1 cellular context compared by ENCODE assay signal in genomic region chr12:109713187-109713984, GRCh38.
TF ChIP-seq lines count a peak whose summit lies in the region.

TSS of gene FAM222A (plus strand) at chr12:109713825. CDS start at chr12:109744147, 30,322 bp downstream.

TF ChIP-seq in K562, 482 proteins besides CTCF, POLR2A, EP300 and RAD21 (continued from another document and continues in another):
- TF ChIP-seq, protein P1, sequence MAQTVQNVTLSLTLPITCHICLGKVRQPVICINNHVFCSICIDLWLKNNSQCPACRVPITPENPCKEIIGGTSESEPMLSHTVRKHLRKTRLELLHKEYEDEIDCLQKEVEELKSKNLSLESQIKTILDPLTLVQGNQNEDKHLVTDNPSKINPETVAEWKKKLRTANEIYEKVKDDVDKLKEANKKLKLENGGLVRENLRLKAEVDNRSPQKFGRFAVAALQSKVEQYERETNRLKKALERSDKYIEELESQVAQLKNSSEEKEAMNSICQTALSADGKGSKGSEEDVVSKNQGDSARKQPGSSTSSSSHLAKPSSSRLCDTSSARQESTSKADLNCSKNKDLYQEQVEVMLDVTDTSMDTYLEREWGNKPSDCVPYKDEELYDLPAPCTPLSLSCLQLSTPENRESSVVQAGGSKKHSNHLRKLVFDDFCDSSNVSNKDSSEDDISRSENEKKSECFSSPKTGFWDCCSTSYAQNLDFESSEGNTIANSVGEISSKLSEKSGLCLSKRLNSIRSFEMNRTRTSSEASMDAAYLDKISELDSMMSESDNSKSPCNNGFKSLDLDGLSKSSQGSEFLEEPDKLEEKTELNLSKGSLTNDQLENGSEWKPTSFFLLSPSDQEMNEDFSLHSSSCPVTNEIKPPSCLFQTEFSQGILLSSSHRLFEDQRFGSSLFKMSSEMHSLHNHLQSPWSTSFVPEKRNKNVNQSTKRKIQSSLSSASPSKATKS (CRISPR knock-in tag; IDR thresholded peaks at IDR 0.05) = no peak
- TF ChIP-seq IFI16 (CRISPR knock-in tag; IDR thresholded peaks at IDR 0.05) (no peak), TBL1XR1 (IDR thresholded peaks at IDR 0.05; ENCODE audit: low read length in 2 of 2) (no peak), ZNF41 (CRISPR knock-in tag; conservative IDR thresholded peaks at IDR 0.05) (no peak), TOE1 (IDR thresholded peaks at IDR 0.05; ENCODE audit: borderline replicate concordance) (no peak), TOE1 (CRISPR knock-in tag; IDR thresholded peaks at IDR 0.05; ENCODE audit: borderline replicate concordance, low read depth) (no peak), SNIP1 (IDR thresholded peaks at IDR 0.05; ENCODE audit: low read depth) (no peak), ZNF263 (CRISPR knock-in tag; IDR thresholded peaks at IDR 0.05; ENCODE audit: borderline replicate concordance) (peak; percentile 65; the same call in 1 of the 2 replicates), E2F4 (CRISPR knock-in tag; IDR thresholded peaks at IDR 0.05; ENCODE audit: low read depth) (peak; percentile 93), NR2C1 (IDR thresholded peaks at IDR 0.05) (no peak), NR2C1 (tag; IDR thresholded peaks at IDR 0.05) (peak; percentile 68; the same call in 1 of the 2 replicates), HBP1 (CRISPR knock-in tag; IDR thresholded peaks at IDR 0.05) (no peak), ZNF165 (CRISPR knock-in tag; IDR thresholded peaks at IDR 0.05; ENCODE audit: borderline replicate concordance) (no peak), ERF (CRISPR knock-in tag; IDR thresholded peaks at IDR 0.05) (no peak), ZNF584 (CRISPR knock-in tag; IDR thresholded peaks at IDR 0.05; ENCODE audit: low read depth) (0 out of 2 replicates have a peak, but pooled peaks have one; percentile 65), ZBTB43 (CRISPR knock-in tag; IDR thresholded peaks at IDR 0.05) (no peak), CTBP1 (IDR thresholded peaks at IDR 0.05; ENCODE audit: borderline replicate concordance) (no peak; the same call in 1 of the 2 replicates), RFX1 (IDR thresholded peaks at IDR 0.05) (peak; percentile 83), GTF2F1 (IDR thresholded peaks at IDR 0.05; ENCODE audit: low read depth, low read length) (no peak), SRSF7 (optimal IDR thresholded peaks at IDR 0.05; ENCODE audit: low read depth, low read length) (no peak), CBX5 (IDR thresholded peaks at IDR 0.05; ENCODE audit: borderline replicate concordance, low read depth) (no peak), EHMT2 (IDR thresholded peaks at IDR 0.05) (no peak), RBM15 (IDR thresholded peaks at IDR 0.05; ENCODE audit: insufficient read depth, low read length) (no peak), PRMT5 (CRISPR knock-in tag; IDR thresholded peaks at IDR 0.05) (no peak), KAT2B (IDR thresholded peaks at IDR 0.05; ENCODE audit: low read depth, low read length) (no peak), FOXP1 (CRISPR knock-in tag; IDR thresholded peaks at IDR 0.05) (no peak), MYC (IDR thresholded peaks at IDR 0.05; ENCODE audit: low read depth, low read length) (peak; percentile 61), MYC (CRISPR knock-in tag; IDR thresholded peaks at IDR 0.05; ENCODE audit: borderline replicate concordance, low read depth) (no peak), BRD4 (IDR thresholded peaks at IDR 0.05) (no peak), ZFP91 (CRISPR knock-in tag; IDR thresholded peaks at IDR 0.05) (no peak), ZNF124 (CRISPR knock-in tag; IDR thresholded peaks at IDR 0.05) (no peak), ZNF668 (CRISPR knock-in tag; IDR thresholded peaks at IDR 0.05) (no peak), ZNF274 (IDR thresholded peaks at IDR 0.05; ENCODE audit: borderline replicate concordance, low read depth, low read length) (no peak), SNRNP70 (optimal IDR thresholded peaks at IDR 0.05; ENCODE audit: low read depth, low read length) (no peak), CTCFL (IDR thresholded peaks at IDR 0.05; ENCODE audit: borderline replicate concordance, insufficient read depth, low read depth, low read length, poor library complexity, severe bottlenecking) (peak; percentile 5), TSC22D4 (tag; IDR thresholded peaks at IDR 0.05) (no peak), CC2D1A (IDR thresholded peaks at IDR 0.05) (no peak), HDAC6 (IDR thresholded peaks at IDR 0.05; ENCODE audit: low read depth, low read length) (no peak), ZNF316 (IDR thresholded peaks at IDR 0.05) (peak; percentile 66), NCOA1 (IDR thresholded peaks at IDR 0.05; ENCODE audit: low read depth) (no peak), HMGN3 (IDR thresholded peaks at IDR 0.05; ENCODE audit: borderline replicate concordance, extremely low read depth, insufficient read length, low read depth, low read length) (peak; percentile 50), LCOR (CRISPR knock-in tag; IDR thresholded peaks at IDR 0.05) (peak; percentile 73; the same call in 1 of the 2 replicates), COPS2 (conservative IDR thresholded peaks at IDR 0.05) (no peak), JUND (IDR thresholded peaks at IDR 0.05; ENCODE audit: borderline replicate concordance, low read depth, low read length) (peak; percentile 48; the same call in 1 of the 2 replicates), JUND (tag; IDR thresholded peaks at IDR 0.05; ENCODE audit: borderline replicate concordance, low read depth, low read length) (no peak; the same call in 2 of the 3 replicates), ZBTB8A (IDR thresholded peaks at IDR 0.05; ENCODE audit: partially characterized antibody) (no peak), ZNF146 (CRISPR knock-in tag; IDR thresholded peaks at IDR 0.05; ENCODE audit: unreplicated experiment) (no peak)
- TF ChIP-seq, protein P2, sequence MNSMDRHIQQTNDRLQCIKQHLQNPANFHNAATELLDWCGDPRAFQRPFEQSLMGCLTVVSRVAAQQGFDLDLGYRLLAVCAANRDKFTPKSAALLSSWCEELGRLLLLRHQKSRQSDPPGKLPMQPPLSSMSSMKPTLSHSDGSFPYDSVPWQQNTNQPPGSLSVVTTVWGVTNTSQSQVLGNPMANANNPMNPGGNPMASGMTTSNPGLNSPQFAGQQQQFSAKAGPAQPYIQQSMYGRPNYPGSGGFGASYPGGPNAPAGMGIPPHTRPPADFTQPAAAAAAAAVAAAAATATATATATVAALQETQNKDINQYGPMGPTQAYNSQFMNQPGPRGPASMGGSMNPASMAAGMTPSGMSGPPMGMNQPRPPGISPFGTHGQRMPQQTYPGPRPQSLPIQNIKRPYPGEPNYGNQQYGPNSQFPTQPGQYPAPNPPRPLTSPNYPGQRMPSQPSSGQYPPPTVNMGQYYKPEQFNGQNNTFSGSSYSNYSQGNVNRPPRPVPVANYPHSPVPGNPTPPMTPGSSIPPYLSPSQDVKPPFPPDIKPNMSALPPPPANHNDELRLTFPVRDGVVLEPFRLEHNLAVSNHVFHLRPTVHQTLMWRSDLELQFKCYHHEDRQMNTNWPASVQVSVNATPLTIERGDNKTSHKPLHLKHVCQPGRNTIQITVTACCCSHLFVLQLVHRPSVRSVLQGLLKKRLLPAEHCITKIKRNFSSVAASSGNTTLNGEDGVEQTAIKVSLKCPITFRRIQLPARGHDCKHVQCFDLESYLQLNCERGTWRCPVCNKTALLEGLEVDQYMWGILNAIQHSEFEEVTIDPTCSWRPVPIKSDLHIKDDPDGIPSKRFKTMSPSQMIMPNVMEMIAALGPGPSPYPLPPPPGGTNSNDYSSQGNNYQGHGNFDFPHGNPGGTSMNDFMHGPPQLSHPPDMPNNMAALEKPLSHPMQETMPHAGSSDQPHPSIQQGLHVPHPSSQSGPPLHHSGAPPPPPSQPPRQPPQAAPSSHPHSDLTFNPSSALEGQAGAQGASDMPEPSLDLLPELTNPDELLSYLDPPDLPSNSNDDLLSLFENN (IDR thresholded peaks at IDR 0.05; ENCODE audit: low read depth in 2 of 2, low read length in 2 of 2) = no peak
- TF ChIP-seq, protein P3, sequence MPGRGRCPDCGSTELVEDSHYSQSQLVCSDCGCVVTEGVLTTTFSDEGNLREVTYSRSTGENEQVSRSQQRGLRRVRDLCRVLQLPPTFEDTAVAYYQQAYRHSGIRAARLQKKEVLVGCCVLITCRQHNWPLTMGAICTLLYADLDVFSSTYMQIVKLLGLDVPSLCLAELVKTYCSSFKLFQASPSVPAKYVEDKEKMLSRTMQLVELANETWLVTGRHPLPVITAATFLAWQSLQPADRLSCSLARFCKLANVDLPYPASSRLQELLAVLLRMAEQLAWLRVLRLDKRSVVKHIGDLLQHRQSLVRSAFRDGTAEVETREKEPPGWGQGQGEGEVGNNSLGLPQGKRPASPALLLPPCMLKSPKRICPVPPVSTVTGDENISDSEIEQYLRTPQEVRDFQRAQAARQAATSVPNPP (IDR thresholded peaks at IDR 0.05; ENCODE audit: borderline replicate concordance, insufficient read depth, insufficient read length) = no peak
- TF ChIP-seq, protein P4, sequence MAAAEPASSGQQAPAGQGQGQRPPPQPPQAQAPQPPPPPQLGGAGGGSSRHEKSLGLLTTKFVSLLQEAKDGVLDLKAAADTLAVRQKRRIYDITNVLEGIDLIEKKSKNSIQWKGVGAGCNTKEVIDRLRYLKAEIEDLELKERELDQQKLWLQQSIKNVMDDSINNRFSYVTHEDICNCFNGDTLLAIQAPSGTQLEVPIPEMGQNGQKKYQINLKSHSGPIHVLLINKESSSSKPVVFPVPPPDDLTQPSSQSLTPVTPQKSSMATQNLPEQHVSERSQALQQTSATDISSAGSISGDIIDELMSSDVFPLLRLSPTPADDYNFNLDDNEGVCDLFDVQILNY (CRISPR knock-in tag; IDR thresholded peaks at IDR 0.05) = no peak
